Comparison of ENCODE assay signal across 1 cellular context in the genomic region with DNA sequence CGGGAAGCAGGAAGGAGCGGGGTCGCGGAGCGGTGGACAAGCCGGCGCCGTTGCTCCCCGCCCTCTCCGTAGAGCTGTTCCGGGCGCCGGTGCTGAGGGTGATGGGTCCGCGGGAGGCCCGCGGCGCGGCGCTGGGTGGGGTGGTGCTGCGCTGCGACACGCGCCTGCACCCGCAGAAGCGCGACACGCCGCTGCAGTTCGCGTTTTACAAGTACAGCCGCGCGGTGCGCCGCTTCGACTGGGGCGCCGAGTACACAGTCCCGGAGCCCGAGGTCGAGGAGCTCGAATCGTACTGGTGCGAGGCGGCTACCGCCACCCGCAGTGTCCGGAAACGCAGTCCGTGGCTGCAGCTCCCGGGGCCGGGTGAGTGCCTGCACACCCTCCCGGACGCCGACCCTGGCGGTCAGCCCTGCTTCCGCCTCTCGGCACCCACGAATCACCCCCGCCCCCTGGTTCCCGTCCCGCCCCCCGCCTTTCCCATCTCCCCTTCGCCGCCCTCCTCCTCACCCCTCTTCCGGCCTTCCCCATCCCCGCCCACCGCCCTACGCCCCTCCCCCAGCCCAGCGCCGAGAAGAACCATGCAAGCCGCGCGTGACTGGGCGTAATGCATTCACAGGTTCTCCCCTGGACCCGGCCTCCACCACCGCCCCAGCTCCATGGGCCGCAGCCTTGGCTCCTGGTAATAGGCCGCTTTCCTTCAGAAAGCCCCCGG.
TF ChIP-seq lines count a peak whose summit lies in the region.

No MANE protein-coding gene starts in this region.

TF ChIP-seq in K562, 482 proteins besides CTCF, POLR2A, EP300 and RAD21 (continued from another document and continues in another):
- TF ChIP-seq, protein P1, sequence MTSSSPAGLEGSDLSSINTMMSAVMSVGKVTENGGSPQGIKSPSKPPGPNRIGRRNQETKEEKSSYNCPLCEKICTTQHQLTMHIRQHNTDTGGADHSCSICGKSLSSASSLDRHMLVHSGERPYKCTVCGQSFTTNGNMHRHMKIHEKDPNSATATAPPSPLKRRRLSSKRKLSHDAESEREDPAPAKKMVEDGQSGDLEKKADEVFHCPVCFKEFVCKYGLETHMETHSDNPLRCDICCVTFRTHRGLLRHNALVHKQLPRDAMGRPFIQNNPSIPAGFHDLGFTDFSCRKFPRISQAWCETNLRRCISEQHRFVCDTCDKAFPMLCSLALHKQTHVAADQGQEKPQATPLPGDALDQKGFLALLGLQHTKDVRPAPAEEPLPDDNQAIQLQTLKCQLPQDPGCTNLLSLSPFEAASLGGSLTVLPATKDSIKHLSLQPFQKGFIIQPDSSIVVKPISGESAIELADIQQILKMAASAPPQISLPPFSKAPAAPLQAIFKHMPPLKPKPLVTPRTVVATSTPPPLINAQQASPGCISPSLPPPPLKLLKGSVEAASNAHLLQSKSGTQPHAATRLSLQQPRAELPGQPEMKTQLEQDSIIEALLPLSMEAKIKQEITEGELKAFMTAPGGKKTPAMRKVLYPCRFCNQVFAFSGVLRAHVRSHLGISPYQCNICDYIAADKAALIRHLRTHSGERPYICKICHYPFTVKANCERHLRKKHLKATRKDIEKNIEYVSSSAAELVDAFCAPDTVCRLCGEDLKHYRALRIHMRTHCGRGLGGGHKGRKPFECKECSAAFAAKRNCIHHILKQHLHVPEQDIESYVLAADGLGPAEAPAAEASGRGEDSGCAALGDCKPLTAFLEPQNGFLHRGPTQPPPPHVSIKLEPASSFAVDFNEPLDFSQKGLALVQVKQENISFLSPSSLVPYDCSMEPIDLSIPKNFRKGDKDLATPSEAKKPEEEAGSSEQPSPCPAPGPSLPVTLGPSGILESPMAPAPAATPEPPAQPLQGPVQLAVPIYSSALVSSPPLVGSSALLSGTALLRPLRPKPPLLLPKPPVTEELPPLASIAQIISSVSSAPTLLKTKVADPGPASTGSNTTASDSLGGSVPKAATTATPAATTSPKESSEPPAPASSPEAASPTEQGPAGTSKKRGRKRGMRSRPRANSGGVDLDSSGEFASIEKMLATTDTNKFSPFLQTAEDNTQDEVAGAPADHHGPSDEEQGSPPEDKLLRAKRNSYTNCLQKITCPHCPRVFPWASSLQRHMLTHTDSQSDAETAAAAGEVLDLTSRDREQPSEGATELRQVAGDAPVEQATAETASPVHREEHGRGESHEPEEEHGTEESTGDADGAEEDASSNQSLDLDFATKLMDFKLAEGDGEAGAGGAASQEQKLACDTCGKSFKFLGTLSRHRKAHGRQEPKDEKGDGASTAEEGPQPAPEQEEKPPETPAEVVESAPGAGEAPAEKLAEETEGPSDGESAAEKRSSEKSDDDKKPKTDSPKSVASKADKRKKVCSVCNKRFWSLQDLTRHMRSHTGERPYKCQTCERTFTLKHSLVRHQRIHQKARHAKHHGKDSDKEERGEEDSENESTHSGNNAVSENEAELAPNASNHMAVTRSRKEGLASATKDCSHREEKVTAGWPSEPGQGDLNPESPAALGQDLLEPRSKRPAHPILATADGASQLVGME (CRISPR knock-in tag; IDR thresholded peaks at IDR 0.05): 0 out of 2 replicates have a peak, but pooled peaks have one; percentile 48
- no peak for TF ChIP-seq NCOA6 (IDR thresholded peaks at IDR 0.05)
- TF ChIP-seq BDP1 (IDR thresholded peaks at IDR 0.05; ENCODE audit: insufficient read depth, insufficient read length): no peak
- no peak for TF ChIP-seq MEF2D (tag; conservative IDR thresholded peaks at IDR 0.05; ENCODE audit: low read depth)
- TF ChIP-seq HDAC8 (tag; IDR thresholded peaks at IDR 0.05): no peak
- no peak for TF ChIP-seq RBM39 (optimal IDR thresholded peaks at IDR 0.05; ENCODE audit: low read depth, low read length)
- TF ChIP-seq KAT2B (IDR thresholded peaks at IDR 0.05; ENCODE audit: low read depth, low read length): no peak
- TF ChIP-seq FOSL1 (tag; conservative IDR thresholded peaks at IDR 0.05): 0 out of 2 replicates have a peak, but pooled peaks have one; percentile 31
- TF ChIP-seq LCOR (CRISPR knock-in tag; IDR thresholded peaks at IDR 0.05): no peak
- TF ChIP-seq, protein P2, sequence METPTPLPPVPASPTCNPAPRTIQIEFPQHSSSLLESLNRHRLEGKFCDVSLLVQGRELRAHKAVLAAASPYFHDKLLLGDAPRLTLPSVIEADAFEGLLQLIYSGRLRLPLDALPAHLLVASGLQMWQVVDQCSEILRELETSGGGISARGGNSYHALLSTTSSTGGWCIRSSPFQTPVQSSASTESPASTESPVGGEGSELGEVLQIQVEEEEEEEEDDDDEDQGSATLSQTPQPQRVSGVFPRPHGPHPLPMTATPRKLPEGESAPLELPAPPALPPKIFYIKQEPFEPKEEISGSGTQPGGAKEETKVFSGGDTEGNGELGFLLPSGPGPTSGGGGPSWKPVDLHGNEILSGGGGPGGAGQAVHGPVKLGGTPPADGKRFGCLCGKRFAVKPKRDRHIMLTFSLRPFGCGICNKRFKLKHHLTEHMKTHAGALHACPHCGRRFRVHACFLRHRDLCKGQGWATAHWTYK (CRISPR knock-in tag; IDR thresholded peaks at IDR 0.05): peak; percentile 58; the same call in 1 of the 2 replicates
- TF ChIP-seq ZNF274 (IDR thresholded peaks at IDR 0.05; ENCODE audit: borderline replicate concordance, low read depth, low read length): no peak
- TF ChIP-seq ZNF347 (CRISPR knock-in tag; IDR thresholded peaks at IDR 0.05; ENCODE audit: low read depth): no peak
- TF ChIP-seq ZBTB7A (IDR thresholded peaks at IDR 0.05; ENCODE audit: borderline replicate concordance, control insufficient read depth, low read depth, low read length): peak; percentile 78; the same call in 1 of the 2 replicates
- 0 out of 2 replicates have a peak, but pooled peaks have one; percentile 7 for TF ChIP-seq STAT5A (IDR thresholded peaks at IDR 0.05; ENCODE audit: borderline replicate concordance, low read length)
- TF ChIP-seq ZNF445 (CRISPR knock-in tag; IDR thresholded peaks at IDR 0.05; ENCODE audit: low read depth): no peak
- TF ChIP-seq ZNF584 (CRISPR knock-in tag; IDR thresholded peaks at IDR 0.05; ENCODE audit: low read depth): no peak
- TF ChIP-seq, protein P3, sequence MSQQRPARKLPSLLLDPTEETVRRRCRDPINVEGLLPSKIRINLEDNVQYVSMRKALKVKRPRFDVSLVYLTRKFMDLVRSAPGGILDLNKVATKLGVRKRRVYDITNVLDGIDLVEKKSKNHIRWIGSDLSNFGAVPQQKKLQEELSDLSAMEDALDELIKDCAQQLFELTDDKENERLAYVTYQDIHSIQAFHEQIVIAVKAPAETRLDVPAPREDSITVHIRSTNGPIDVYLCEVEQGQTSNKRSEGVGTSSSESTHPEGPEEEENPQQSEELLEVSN (IDR thresholded peaks at IDR 0.05; ENCODE audit: borderline replicate concordance in 1 of 2, extremely low read depth in 1 of 2, insufficient read depth in 1 of 2, insufficient read length in 1 of 2, low read depth in 1 of 2, low read length in 1 of 2, poor library complexity in 1 of 2, severe bottlenecking in 1 of 2): peak; percentile 43 to 51
- no peak for TF ChIP-seq ZNF133 (CRISPR knock-in tag; IDR thresholded peaks at IDR 0.05)
- no peak for TF ChIP-seq ARID2 (IDR thresholded peaks at IDR 0.05)
- TF ChIP-seq RFX5 (IDR thresholded peaks at IDR 0.05; ENCODE audit: low read depth, low read length): no peak
- 0 out of 2 replicates have a peak, but pooled peaks have one; percentile 22 for TF ChIP-seq LARP7 (IDR thresholded peaks at IDR 0.05)
- TF ChIP-seq FOS (IDR thresholded peaks at IDR 0.05; ENCODE audit: extremely low read depth, insufficient read length): no peak
- TF ChIP-seq, protein P4, sequence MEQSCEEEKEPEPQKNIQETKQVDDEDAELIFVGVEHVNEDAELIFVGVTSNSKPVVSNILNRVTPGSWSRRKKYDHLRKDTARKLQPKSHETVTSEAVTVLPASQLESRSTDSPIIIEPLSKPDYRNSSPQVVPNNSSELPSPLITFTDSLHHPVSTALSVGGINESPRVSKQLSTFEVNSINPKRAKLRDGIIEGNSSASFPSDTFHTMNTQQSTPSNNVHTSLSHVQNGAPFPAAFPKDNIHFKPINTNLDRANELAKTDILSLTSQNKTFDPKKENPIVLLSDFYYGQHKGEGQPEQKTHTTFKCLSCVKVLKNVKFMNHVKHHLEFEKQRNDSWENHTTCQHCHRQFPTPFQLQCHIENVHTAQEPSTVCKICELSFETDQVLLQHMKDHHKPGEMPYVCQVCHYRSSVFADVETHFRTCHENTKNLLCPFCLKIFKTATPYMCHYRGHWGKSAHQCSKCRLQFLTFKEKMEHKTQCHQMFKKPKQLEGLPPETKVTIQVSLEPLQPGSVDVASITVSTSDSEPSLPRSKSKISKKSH (CRISPR knock-in tag; IDR thresholded peaks at IDR 0.05): no peak
- TF ChIP-seq, protein P5, sequence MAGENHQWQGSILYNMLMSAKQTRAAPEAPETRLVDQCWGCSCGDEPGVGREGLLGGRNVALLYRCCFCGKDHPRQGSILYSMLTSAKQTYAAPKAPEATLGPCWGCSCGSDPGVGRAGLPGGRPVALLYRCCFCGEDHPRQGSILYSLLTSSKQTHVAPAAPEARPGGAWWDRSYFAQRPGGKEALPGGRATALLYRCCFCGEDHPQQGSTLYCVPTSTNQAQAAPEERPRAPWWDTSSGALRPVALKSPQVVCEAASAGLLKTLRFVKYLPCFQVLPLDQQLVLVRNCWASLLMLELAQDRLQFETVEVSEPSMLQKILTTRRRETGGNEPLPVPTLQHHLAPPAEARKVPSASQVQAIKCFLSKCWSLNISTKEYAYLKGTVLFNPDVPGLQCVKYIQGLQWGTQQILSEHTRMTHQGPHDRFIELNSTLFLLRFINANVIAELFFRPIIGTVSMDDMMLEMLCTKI (IDR thresholded peaks at IDR 0.05; ENCODE audit: partially characterized antibody): no peak
- peak; percentile 84; the same call in 1 of the 2 replicates for TF ChIP-seq TCF7 (IDR thresholded peaks at IDR 0.05; ENCODE audit: borderline replicate concordance)
- TF ChIP-seq, protein P6, sequence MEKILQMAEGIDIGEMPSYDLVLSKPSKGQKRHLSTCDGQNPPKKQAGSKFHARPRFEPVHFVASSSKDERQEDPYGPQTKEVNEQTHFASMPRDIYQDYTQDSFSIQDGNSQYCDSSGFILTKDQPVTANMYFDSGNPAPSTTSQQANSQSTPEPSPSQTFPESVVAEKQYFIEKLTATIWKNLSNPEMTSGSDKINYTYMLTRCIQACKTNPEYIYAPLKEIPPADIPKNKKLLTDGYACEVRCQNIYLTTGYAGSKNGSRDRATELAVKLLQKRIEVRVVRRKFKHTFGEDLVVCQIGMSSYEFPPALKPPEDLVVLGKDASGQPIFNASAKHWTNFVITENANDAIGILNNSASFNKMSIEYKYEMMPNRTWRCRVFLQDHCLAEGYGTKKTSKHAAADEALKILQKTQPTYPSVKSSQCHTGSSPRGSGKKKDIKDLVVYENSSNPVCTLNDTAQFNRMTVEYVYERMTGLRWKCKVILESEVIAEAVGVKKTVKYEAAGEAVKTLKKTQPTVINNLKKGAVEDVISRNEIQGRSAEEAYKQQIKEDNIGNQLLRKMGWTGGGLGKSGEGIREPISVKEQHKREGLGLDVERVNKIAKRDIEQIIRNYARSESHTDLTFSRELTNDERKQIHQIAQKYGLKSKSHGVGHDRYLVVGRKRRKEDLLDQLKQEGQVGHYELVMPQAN (IDR thresholded peaks at IDR 0.05; ENCODE audit: borderline replicate concordance): no peak
- TF ChIP-seq ZBTB8A (IDR thresholded peaks at IDR 0.05; ENCODE audit: partially characterized antibody): no peak
- TF ChIP-seq MCM7 (IDR thresholded peaks at IDR 0.05): no peak
- peak; percentile 90 for TF ChIP-seq BHLHE40 (IDR thresholded peaks at IDR 0.05; ENCODE audit: low read length)
- no peak for TF ChIP-seq RFX1 (IDR thresholded peaks at IDR 0.05)
- no peak for TF ChIP-seq SPI1 (IDR thresholded peaks at IDR 0.05; ENCODE audit: borderline replicate concordance, low read depth, low read length)
- TF ChIP-seq, protein P7, sequence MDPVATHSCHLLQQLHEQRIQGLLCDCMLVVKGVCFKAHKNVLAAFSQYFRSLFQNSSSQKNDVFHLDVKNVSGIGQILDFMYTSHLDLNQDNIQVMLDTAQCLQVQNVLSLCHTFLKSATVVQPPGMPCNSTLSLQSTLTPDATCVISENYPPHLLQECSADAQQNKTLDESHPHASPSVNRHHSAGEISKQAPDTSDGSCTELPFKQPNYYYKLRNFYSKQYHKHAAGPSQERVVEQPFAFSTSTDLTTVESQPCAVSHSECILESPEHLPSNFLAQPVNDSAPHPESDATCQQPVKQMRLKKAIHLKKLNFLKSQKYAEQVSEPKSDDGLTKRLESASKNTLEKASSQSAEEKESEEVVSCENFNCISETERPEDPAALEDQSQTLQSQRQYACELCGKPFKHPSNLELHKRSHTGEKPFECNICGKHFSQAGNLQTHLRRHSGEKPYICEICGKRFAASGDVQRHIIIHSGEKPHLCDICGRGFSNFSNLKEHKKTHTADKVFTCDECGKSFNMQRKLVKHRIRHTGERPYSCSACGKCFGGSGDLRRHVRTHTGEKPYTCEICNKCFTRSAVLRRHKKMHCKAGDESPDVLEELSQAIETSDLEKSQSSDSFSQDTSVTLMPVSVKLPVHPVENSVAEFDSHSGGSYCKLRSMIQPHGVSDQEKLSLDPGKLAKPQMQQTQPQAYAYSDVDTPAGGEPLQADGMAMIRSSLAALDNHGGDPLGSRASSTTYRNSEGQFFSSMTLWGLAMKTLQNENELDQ (CRISPR knock-in tag; IDR thresholded peaks at IDR 0.05; ENCODE audit: borderline replicate concordance): no peak
- TF ChIP-seq ZSCAN32 (CRISPR knock-in tag; IDR thresholded peaks at IDR 0.05): no peak
- TF ChIP-seq NBN (IDR thresholded peaks at IDR 0.05; ENCODE audit: low read depth): no peak; the same call in 1 of the 2 replicates
- TF ChIP-seq GABPB1 (CRISPR knock-in tag; IDR thresholded peaks at IDR 0.05): peak; percentile 78
- TF ChIP-seq ZNF354B (CRISPR knock-in tag; IDR thresholded peaks at IDR 0.05): no peak
- TF ChIP-seq, protein P8, sequence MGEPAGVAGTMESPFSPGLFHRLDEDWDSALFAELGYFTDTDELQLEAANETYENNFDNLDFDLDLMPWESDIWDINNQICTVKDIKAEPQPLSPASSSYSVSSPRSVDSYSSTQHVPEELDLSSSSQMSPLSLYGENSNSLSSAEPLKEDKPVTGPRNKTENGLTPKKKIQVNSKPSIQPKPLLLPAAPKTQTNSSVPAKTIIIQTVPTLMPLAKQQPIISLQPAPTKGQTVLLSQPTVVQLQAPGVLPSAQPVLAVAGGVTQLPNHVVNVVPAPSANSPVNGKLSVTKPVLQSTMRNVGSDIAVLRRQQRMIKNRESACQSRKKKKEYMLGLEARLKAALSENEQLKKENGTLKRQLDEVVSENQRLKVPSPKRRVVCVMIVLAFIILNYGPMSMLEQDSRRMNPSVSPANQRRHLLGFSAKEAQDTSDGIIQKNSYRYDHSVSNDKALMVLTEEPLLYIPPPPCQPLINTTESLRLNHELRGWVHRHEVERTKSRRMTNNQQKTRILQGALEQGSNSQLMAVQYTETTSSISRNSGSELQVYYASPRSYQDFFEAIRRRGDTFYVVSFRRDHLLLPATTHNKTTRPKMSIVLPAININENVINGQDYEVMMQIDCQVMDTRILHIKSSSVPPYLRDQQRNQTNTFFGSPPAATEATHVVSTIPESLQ (CRISPR knock-in tag; IDR thresholded peaks at IDR 0.05): no peak
- TF ChIP-seq, protein P9, sequence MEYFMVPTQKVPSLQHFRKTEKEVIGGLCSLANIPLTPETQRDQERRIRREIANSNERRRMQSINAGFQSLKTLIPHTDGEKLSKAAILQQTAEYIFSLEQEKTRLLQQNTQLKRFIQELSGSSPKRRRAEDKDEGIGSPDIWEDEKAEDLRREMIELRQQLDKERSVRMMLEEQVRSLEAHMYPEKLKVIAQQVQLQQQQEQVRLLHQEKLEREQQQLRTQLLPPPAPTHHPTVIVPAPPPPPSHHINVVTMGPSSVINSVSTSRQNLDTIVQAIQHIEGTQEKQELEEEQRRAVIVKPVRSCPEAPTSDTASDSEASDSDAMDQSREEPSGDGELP (CRISPR knock-in tag; IDR thresholded peaks at IDR 0.05; ENCODE audit: borderline replicate concordance): peak; percentile 11; the same call in 1 of the 2 replicates
- TF ChIP-seq RUNX1 (IDR thresholded peaks at IDR 0.05; ENCODE audit: low read depth): 0 out of 2 replicates have a peak, but pooled peaks have one; percentile 58
- no peak for TF ChIP-seq ZC3H11A (IDR thresholded peaks at IDR 0.05; ENCODE audit: low read depth, low read length)
